ENCODE assay signal across 21 cellular contexts in the genomic region with DNA sequence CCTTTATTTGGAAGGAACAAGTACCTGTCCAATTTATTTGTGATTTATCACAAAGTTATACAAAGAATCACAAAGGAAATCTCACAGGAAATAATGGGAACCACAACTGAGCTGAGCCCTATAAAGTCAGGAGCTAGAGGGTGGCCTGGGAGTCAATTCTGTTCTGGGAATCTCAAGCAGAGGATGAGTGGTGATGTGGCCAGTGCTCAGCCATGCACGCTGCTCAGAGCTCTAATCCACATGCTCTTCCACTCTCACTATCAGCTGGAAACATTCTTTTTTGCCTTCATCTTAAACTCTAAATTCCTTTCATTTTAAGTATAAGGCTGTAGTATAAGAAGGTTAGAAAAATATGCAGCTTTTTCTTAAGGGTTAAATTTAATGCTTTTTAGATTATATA. TPM values are rescaled to one million over a fixed set of nuclear protein-coding genes. Genes with fewer than 3 reads are reported as not detected.
DNase-seq lines count a peak whose midpoint lies in the region; ATAC-seq and TF ChIP-seq lines count a peak whose summit lies in the region.
"Had no signal": no experiment of that assay in that cellular context is flagged by ENCODE, and none has a peak within 500 bp of the region (broad histone marks: within the 10 kb centered on the region; RNA-seq: fewer than 3 reads in every experiment).

No MANE protein-coding gene starts in this region.

- H3K4me3 Mint-ChIP-seq in activated T-helper 2 cell treated with anti-CD3 and anti-CD28 coated beads, Interferon-gamma antibody, Interleukin-2, Interleukin-4, amounts not matched to agents 10 μg/mL and 5 μg/mL and 100 μg/mL, durations not matched to agents 14 hours and 24 hours and 36 hours (ENCODE audit: low read depth): no peak overlapping the region
- H3K4me3 Mint-ChIP-seq: activated CD8-positive, alpha-beta memory T cell treated with anti-CD3 and anti-CD28 coated beads, Interleukin-2, amount 10 ng/mL, durations not matched to agents 7 days and 5 days; brain; CD8-positive, alpha-beta T cell; memory B cell; neural crest cell had no signal

- H3K9me3 ChIP-seq in heart right ventricle (peaks cover 0 to 6% (median 0%) of the 10 kb centered on the region in 11 donors), right atrium auricular region (no peaks in the 10 kb centered on the region), thyroid gland (no peaks in the 10 kb centered on the region)
- H3K9me3 ChIP-seq: right lobe of liver had no signal

- 39 to 44% methylated on average over 1 of the region's 1 CpG for WGBS in heart right ventricle, 2 donors
- 24 to 30% methylated on average over 1 of the region's 1 CpG for WGBS in thyroid gland, 2 donors

- H3K4me3 ChIP-seq in heart right ventricle (no peak overlapping the region), right atrium auricular region (no peak overlapping the region), astrocyte of the spinal cord (ENCODE audit: low read depth, low read length) (no peak overlapping the region), thyroid gland (replicated peaks in 1 of 3) (no peak overlapping the region)
- H3K4me3 ChIP-seq: right lobe of liver had no signal

- H3K4me1 ChIP-seq in heart right ventricle (peaks cover 0 to 48% (median 11%) of the 10 kb centered on the region in 9 donors), right atrium auricular region (peaks cover 0 to 4% of the 10 kb centered on the region in 2 donors), thyroid gland (peaks cover 23 to 38% of the 10 kb centered on the region in 2 donors)
- H3K4me1 ChIP-seq: right lobe of liver had no signal

- no peaks in the 10 kb centered on the region for H3K4me1 Mint-ChIP-seq in activated T-helper 2 cell treated with anti-CD3 and anti-CD28 coated beads, Interferon-gamma antibody, Interleukin-2, Interleukin-4, amounts not matched to agents 10 μg/mL and 5 μg/mL and 100 μg/mL, durations not matched to agents 14 hours and 24 hours and 36 hours (ENCODE audit: low read depth)
- H3K4me1 Mint-ChIP-seq: activated CD8-positive, alpha-beta memory T cell treated with anti-CD3 and anti-CD28 coated beads, Interleukin-2, amount 10 ng/mL, durations not matched to agents 7 days and 5 days; memory B cell had no signal

- intact Hi-C loops in heart right ventricle (cut with DNase I): loop anchor here in 7 of 10 donors (10.0 kb wide), 2 partner anchors 52 to 88 kb away; no protein-coding TSS in a partner anchor
- intact Hi-C loops in thyroid gland (cut with DNase I): no loop called here
- intact Hi-C loops in activated T-helper 2 cell treated with anti-CD3 and anti-CD28 coated beads, Interferon-gamma antibody, Interleukin-2, Interleukin-4, amounts not matched to agents 10 μg/mL and 5 μg/mL and 100 μg/mL, durations not matched to agents 14 hours and 24 hours and 36 hours (cut with micrococcal nuclease): loop anchor here (10.0 kb wide), 1 partner anchor 1252 kb away; no protein-coding TSS in a partner anchor

- no peaks in the 10 kb centered on the region for H3K27me3 ChIP-seq in heart right ventricle
- H3K27me3 ChIP-seq in right atrium auricular region: no peaks in the 10 kb centered on the region
- H3K27me3 ChIP-seq in thyroid gland: no peaks in the 10 kb centered on the region
- H3K27me3 ChIP-seq: right lobe of liver had no signal

- DNase-seq in heart right ventricle: no peak
- no peak for DNase-seq in right atrium auricular region (ENCODE audit: low spot score)
- peak; percentile 36 for DNase-seq in astrocyte of the spinal cord (ENCODE audit: low read depth, low spot score)
- DNase-seq in kidney glomerular epithelial cell (lab: John Stamatoyannopoulos, UW): peak; percentile 64
- peak; percentile 57 to 58 for DNase-seq in thyroid gland
- DNase-seq in activated T-helper 2 cell treated with anti-CD3 and anti-CD28 coated beads, Interferon-gamma antibody, Interleukin-2, Interleukin-4, amounts not matched to agents 10 μg/mL and 5 μg/mL and 100 μg/mL, durations not matched to agents 14 hours and 24 hours and 36 hours (ENCODE audit: low spot score): no peak
- DNase-seq in GM10266 (ENCODE audit: extremely low spot score): no peak
- DNase-seq in COLO829 (ENCODE audit: low spot score): no peak
- DNase-seq: activated CD4-positive, alpha-beta T cell treated with anti-CD3 and anti-CD28 coated beads for 1 hour; activated CD8-positive, alpha-beta memory T cell treated with anti-CD3 and anti-CD28 coated beads, Interleukin-2, amount 10 ng/mL, durations not matched to agents 7 days and 5 days; activated gamma-delta T cell; CD8-positive, alpha-beta T cell; NCI-H146; NCI-H2227 treated with DMSO at 0.1 percent for 48 hours; right lobe of liver; SHP77; stimulated activated CD4-positive, alpha-beta T cell treated with anti-CD3 and anti-CD28 coated beads, Interleukin-2, amount 100 ng/mL, for 24 hours; T-helper 2 cell had no signal

- H3K9me3 Mint-ChIP-seq in activated T-helper 2 cell treated with anti-CD3 and anti-CD28 coated beads, Interferon-gamma antibody, Interleukin-2, Interleukin-4, amounts not matched to agents 10 μg/mL and 5 μg/mL and 100 μg/mL, durations not matched to agents 14 hours and 24 hours and 36 hours: no peaks in the 10 kb centered on the region
- H3K9me3 Mint-ChIP-seq: CD8-positive, alpha-beta T cell; memory B cell; neural crest cell had no signal

- no peaks in the 10 kb centered on the region for H3K36me3 ChIP-seq in heart right ventricle
- no peaks in the 10 kb centered on the region for H3K36me3 ChIP-seq in right atrium auricular region
- H3K36me3 ChIP-seq in thyroid gland: no peaks in the 10 kb centered on the region
- H3K36me3 ChIP-seq: right lobe of liver had no signal

- in situ Hi-C loops in astrocyte of the spinal cord (cut with HindIII; ENCODE audit: low sequenced_read_pairs): no loop called here

- H3K36me3 Mint-ChIP-seq in activated T-helper 2 cell treated with anti-CD3 and anti-CD28 coated beads, Interferon-gamma antibody, Interleukin-2, Interleukin-4, amounts not matched to agents 10 μg/mL and 5 μg/mL and 100 μg/mL, durations not matched to agents 14 hours and 24 hours and 36 hours (ENCODE audit: low read depth): no peaks in the 10 kb centered on the region
- H3K36me3 Mint-ChIP-seq: activated CD8-positive, alpha-beta memory T cell treated with anti-CD3 and anti-CD28 coated beads, Interleukin-2, amount 10 ng/mL, durations not matched to agents 7 days and 5 days; brain; CD8-positive, alpha-beta T cell; memory B cell had no signal

- no peak overlapping the region for H3K27ac Mint-ChIP-seq in activated T-helper 2 cell treated with anti-CD3 and anti-CD28 coated beads, Interferon-gamma antibody, Interleukin-2, Interleukin-4, amounts not matched to agents 10 μg/mL and 5 μg/mL and 100 μg/mL, durations not matched to agents 14 hours and 24 hours and 36 hours
- H3K27ac Mint-ChIP-seq: activated CD8-positive, alpha-beta memory T cell treated with anti-CD3 and anti-CD28 coated beads, Interleukin-2, amount 10 ng/mL, durations not matched to agents 7 days and 5 days; brain; CD8-positive, alpha-beta T cell; memory B cell had no signal

- no peak for TF ChIP-seq POLR2A in thyroid gland (IDR thresholded peaks at IDR 0.05)

- peak in 5 of 8 donors; percentile 33 to 70 (median 67) for ATAC-seq in heart right ventricle
- ATAC-seq: activated CD8-positive, alpha-beta memory T cell treated with anti-CD3 and anti-CD28 coated beads, Interleukin-2, amount 10 ng/mL, durations not matched to agents 7 days and 5 days; CD8-positive, alpha-beta T cell had no signal

- peaks cover 29% of the 10 kb centered on the region for H3K27me3 Mint-ChIP-seq in activated T-helper 2 cell treated with anti-CD3 and anti-CD28 coated beads, Interferon-gamma antibody, Interleukin-2, Interleukin-4, amounts not matched to agents 10 μg/mL and 5 μg/mL and 100 μg/mL, durations not matched to agents 14 hours and 24 hours and 36 hours (ENCODE audit: low read depth)
- H3K27me3 Mint-ChIP-seq: brain had no signal

- TF ChIP-seq CTCF in heart right ventricle (IDR thresholded peaks at IDR 0.05): no peak
- TF ChIP-seq CTCF in right atrium auricular region (IDR thresholded peaks at IDR 0.05): no peak
- TF ChIP-seq CTCF in astrocyte of the spinal cord (IDR thresholded peaks at IDR 0.05; ENCODE audit: low read depth, low read length): no peak
- TF ChIP-seq CTCF in thyroid gland (IDR thresholded peaks at IDR 0.05): no peak
- TF ChIP-seq CTCF in GM10266 (IDR thresholded peaks at IDR 0.05; ENCODE audit: control insufficient read depth, insufficient read depth, low read depth, missing control alignments): no peak

- H3K27ac ChIP-seq in heart right ventricle (peak overlapping the region in 1 of 10 donors; percentile 6), right atrium auricular region (no peak overlapping the region), thyroid gland (no peak overlapping the region)
- H3K27ac ChIP-seq: right lobe of liver had no signal

RNA-seq across cellular contexts. Expression of gene UACA, which starts 36.6 kb away (rescaled TPM):
- total RNA-seq in heart right ventricle (10 to 100 TPM; 38.4 to 60.3 (median 47.1) TPM), right atrium auricular region (10 to 100 TPM; 18.4 to 30.1 TPM), thyroid gland (100 to 1,000 TPM in 1 of 4 donors, 10 to 100 TPM in 3; 63.9 to 119 (median 92.4) TPM)
- polyA plus RNA-seq in heart right ventricle: 10 to 100 TPM; 14.2 to 75.4 TPM
- 1.1 and 1.3 TPM in 2 replicates for total RNA-seq in activated T-helper 2 cell treated with anti-CD3 and anti-CD28 coated beads, Interferon-gamma antibody, Interleukin-2, Interleukin-4, amounts not matched to agents 10 μg/mL and 5 μg/mL and 100 μg/mL, durations not matched to agents 14 hours and 24 hours and 36 hours

Comparison
In these comparisons a context has a peak if more than half of its experiments do, and no peak if none do; other contexts are left out.
1. DNase-seq: peak in astrocyte of the spinal cord (single experiment), kidney glomerular epithelial cell (single experiment) and thyroid gland (2 of 2); none in heart right ventricle (0 of 2), right atrium auricular region (single experiment), activated T-helper 2 cell treated with anti-CD3 and anti-CD28 coated beads, Interferon-gamma antibody, Interleukin-2, Interleukin-4, amounts not matched to agents 10 μg/mL and 5 μg/mL and 100 μg/mL, durations not matched to agents 14 hours and 24 hours and 36 hours (single experiment), GM10266 (single experiment) and COLO829 (single experiment).